29 cellular contexts compared by ENCODE assay signal in genomic region chr5:51678335-51678734, GRCh38.
"Had no signal": no experiment of that assay in that cellular context is flagged by ENCODE, and none has a peak within 500 bp of the region (broad histone marks: within the 10 kb centered on the region; RNA-seq: fewer than 3 reads in every experiment).

No MANE protein-coding gene starts in this region.

- H3K36me3 ChIP-seq: left ventricle myocardium inferior, pancreas, prostate gland, stomach, thyroid gland, transverse colon, upper lobe of right lung had no signal

- H3K27me3 ChIP-seq: pancreas, stomach, testis, thyroid gland, transverse colon, upper lobe of right lung had no signal

- H3K27ac ChIP-seq: left ventricle myocardium inferior, pancreas, prostate gland, skin epidermis, stomach, testis, thyroid gland, transverse colon, upper lobe of right lung had no signal

- DNase-seq: hypothalamus; immature natural killer cell; kidney; left colon; left ventricle myocardium inferior; mesendoderm; midbrain; mucosa of descending colon; naive thymus-derived CD8-positive, alpha-beta T cell; nucleus accumbens; pancreas; posterior cingulate gyrus; retina; right cardiac atrium; stimulated activated CD4-positive, alpha-beta T cell treated with anti-CD3 and anti-CD28 coated beads, Interleukin-12 subunit alpha, Interleukin-12 subunit beta, amount 100 ng/mL, for 4 hours; stimulated activated CD4-positive, alpha-beta T cell treated with anti-CD3 and anti-CD28 coated beads, Interleukin-15, amount 100 ng/mL, for 24 hours; stimulated activated CD4-positive, alpha-beta T cell treated with anti-CD3 and anti-CD28 coated beads, Interleukin-2, amount 100 ng/mL, for 24 hours; stimulated activated CD4-positive, alpha-beta T cell treated with anti-CD3 and anti-CD28 coated beads, Interleukin-4, amount 100 ng/mL, for 1 hour; stimulated activated naive B cell treated with anti-CD40 and anti-IgM and Interleukin-4, amounts not matched to agents 10 μg/mL and 1 μg/mL and 100 μg/mL, for 72 hours; stimulated activated naive CD8-positive, alpha-beta T cell treated with anti-CD3 and anti-CD28 coated beads, Interleukin-15, Interleukin-2, amounts not matched to agents 100 U/mL and 50 U/mL, for 24 hours; stomach; testis; thyroid gland; transverse colon; upper lobe of right lung had no signal

- ATAC-seq: left colon; mucosa of descending colon; naive thymus-derived CD8-positive, alpha-beta T cell; pancreas; right cardiac atrium; sciatic nerve; stimulated activated naive B cell treated with anti-CD40 and anti-IgM and Interleukin-4, amounts not matched to agents 10 μg/mL and 1 μg/mL and 100 μg/mL, for 72 hours; stimulated activated naive CD8-positive, alpha-beta T cell treated with anti-CD3 and anti-CD28 coated beads, Interleukin-15, Interleukin-2, amounts not matched to agents 100 U/mL and 50 U/mL, for 24 hours; upper lobe of right lung had no signal

- H3K4me3 ChIP-seq: left ventricle myocardium inferior, lung, mucosa of descending colon, pancreas, prostate gland, skin epidermis, stomach, testis, thyroid gland, transverse colon, upper lobe of right lung had no signal

- H3K9me3 ChIP-seq: left ventricle myocardium inferior, mucosa of descending colon, pancreas, prostate gland, stomach, testis, thyroid gland, transverse colon, upper lobe of right lung had no signal

- H3K4me1 ChIP-seq: left ventricle myocardium inferior, pancreas, prostate gland, stomach, testis, thyroid gland, transverse colon, upper lobe of right lung had no signal
